ENCODE assay signal across 19 cellular contexts in genomic region chr3:46992231-46992630, GRCh38. TPM values are rescaled to one million over a fixed set of nuclear protein-coding genes. Genes with fewer than 3 reads are reported as not detected.
DNase-seq lines count a peak whose midpoint lies in the region; ATAC-seq lines count a peak whose summit lies in the region.
"Had no signal": no experiment of that assay in that cellular context is flagged by ENCODE, and none has a peak within 500 bp of the region (broad histone marks: within the 10 kb centered on the region; RNA-seq: fewer than 3 reads in every experiment).

No MANE protein-coding gene starts in this region.

- CTCF ChIA-PET in activated CD4-positive, alpha-beta T cell treated with anti-CD3 and anti-CD28 coated beads for 36 hours (lab: Charles Lee), result interaction anchor here (1.0 kb wide), 1 partner anchor 17 kb away, joined by 3 read pairs; no protein-coding TSS in a partner anchor
- CTCF ChIA-PET in CD8-positive, alpha-beta memory T cell (lab: Charles Lee), result no interaction called here

- no peaks in the 10 kb centered on the region for H3K9me3 Mint-ChIP-seq in activated CD4-positive, alpha-beta T cell treated with anti-CD3 and anti-CD28 coated beads, Interleukin-2, amount 10 ng/mL, durations not matched to agents 24 days and 14 days
- H3K9me3 Mint-ChIP-seq in activated CD4-positive, alpha-beta T cell treated with anti-CD3 and anti-CD28 coated beads for 36 hours (ENCODE audit: low read depth), result no peaks in the 10 kb centered on the region
- no peaks in the 10 kb centered on the region for H3K9me3 Mint-ChIP-seq in CD8-positive, alpha-beta memory T cell
- H3K9me3 Mint-ChIP-seq in stimulated activated effector memory CD8-positive, alpha-beta T cell treated with anti-CD3 and anti-CD28 coated beads, Interleukin-12 subunit alpha, Interleukin-12 subunit beta, amount 100 ng/mL, for 72 hours, result no peaks in the 10 kb centered on the region
- no peaks in the 10 kb centered on the region for H3K9me3 Mint-ChIP-seq in activated T-helper 1 cell treated with anti-CD3 and anti-CD28 coated beads, Interleukin-12 subunit alpha, Interleukin-12 subunit beta, Interleukin-2, Interleukin-4 antibody, amounts not matched to agents 30 ng/mL and 10 ng/mL and 1 ng/mL, durations not matched to agents 14 hours and 24 hours and 36 hours
- H3K9me3 Mint-ChIP-seq: CD4-positive, alpha-beta memory T cell had no signal

- peaks cover 32% of the 10 kb centered on the region for H3K4me1 Mint-ChIP-seq in activated CD4-positive, alpha-beta T cell treated with anti-CD3 and anti-CD28 coated beads, Interleukin-2, amount 10 ng/mL, durations not matched to agents 24 days and 14 days
- peaks cover 30% of the 10 kb centered on the region for H3K4me1 Mint-ChIP-seq in activated CD4-positive, alpha-beta T cell treated with anti-CD3 and anti-CD28 coated beads for 36 hours
- H3K4me1 Mint-ChIP-seq in CD8-positive, alpha-beta memory T cell, result peaks cover 40 to 63% (median 40%) of the 10 kb centered on the region in 3 donors
- H3K4me1 Mint-ChIP-seq in stimulated activated effector memory CD8-positive, alpha-beta T cell treated with anti-CD3 and anti-CD28 coated beads, Interleukin-12 subunit alpha, Interleukin-12 subunit beta, amount 100 ng/mL, for 72 hours, result peaks cover 71% of the 10 kb centered on the region
- peaks cover 41% of the 10 kb centered on the region for H3K4me1 Mint-ChIP-seq in activated T-helper 1 cell treated with anti-CD3 and anti-CD28 coated beads, Interleukin-12 subunit alpha, Interleukin-12 subunit beta, Interleukin-2, Interleukin-4 antibody, amounts not matched to agents 30 ng/mL and 10 ng/mL and 1 ng/mL, durations not matched to agents 14 hours and 24 hours and 36 hours (ENCODE audit: low read depth)

- intact Hi-C loops in activated CD4-positive, alpha-beta T cell treated with anti-CD3 and anti-CD28 coated beads, Interleukin-2, amount 10 ng/mL, durations not matched to agents 24 days and 14 days (cut with micrococcal nuclease), result no loop called here
- intact Hi-C loops in activated CD4-positive, alpha-beta T cell treated with anti-CD3 and anti-CD28 coated beads for 36 hours (cut with DNase I, micrococcal nuclease), result no loop called here
- intact Hi-C loops in activated T-helper 1 cell treated with anti-CD3 and anti-CD28 coated beads, Interleukin-12 subunit alpha, Interleukin-12 subunit beta, Interleukin-2, Interleukin-4 antibody, amounts not matched to agents 30 ng/mL and 10 ng/mL and 1 ng/mL, durations not matched to agents 14 hours and 24 hours and 36 hours (cut with micrococcal nuclease), result no loop called here

- no peak for DNase-seq in activated CD4-positive, alpha-beta T cell treated with anti-CD3 and anti-CD28 coated beads, Interleukin-2, amount 10 ng/mL, durations not matched to agents 24 days and 14 days
- no peak for DNase-seq in activated CD4-positive, alpha-beta T cell treated with anti-CD3 and anti-CD28 coated beads for 36 hours
- no peak for DNase-seq in CD8-positive, alpha-beta memory T cell
- no peak for DNase-seq in effector memory CD4-positive, alpha-beta T cell
- DNase-seq in stimulated activated effector memory CD8-positive, alpha-beta T cell treated with anti-CD3 and anti-CD28 coated beads, Interleukin-12 subunit alpha, Interleukin-12 subunit beta, amount 100 ng/mL, for 72 hours (ENCODE audit: low spot score in 2 of 2), result no peak
- DNase-seq in activated T-helper 1 cell treated with anti-CD3 and anti-CD28 coated beads, Interleukin-12 subunit alpha, Interleukin-12 subunit beta, Interleukin-2, Interleukin-4 antibody, amounts not matched to agents 30 ng/mL and 10 ng/mL and 1 ng/mL, durations not matched to agents 14 hours and 24 hours and 36 hours (ENCODE audit: low spot score), result no peak
- DNase-seq: 8988T; CD4-positive, alpha-beta memory T cell; DMS53; EL; GM23248; NCI-H1105; NCI-H2081 treated with DMSO at 0.1 percent for 48 hours; NK-92 treated with Interleukin-12 subunit alpha and Interleukin-12 subunit beta, amount 100 ng/mL, for 24 hours; Peyer's patch; SHP77 had no signal

- H3K27ac Mint-ChIP-seq in activated CD4-positive, alpha-beta T cell treated with anti-CD3 and anti-CD28 coated beads, Interleukin-2, amount 10 ng/mL, durations not matched to agents 24 days and 14 days, result peak overlapping the region; percentile 20
- no peak overlapping the region for H3K27ac Mint-ChIP-seq in activated CD4-positive, alpha-beta T cell treated with anti-CD3 and anti-CD28 coated beads for 36 hours
- peak overlapping the region in 5 of 8 donors; percentile 15 to 89 (median 30) for H3K27ac Mint-ChIP-seq in CD8-positive, alpha-beta memory T cell
- peak overlapping the region; percentile 74 for H3K27ac Mint-ChIP-seq in stimulated activated effector memory CD8-positive, alpha-beta T cell treated with anti-CD3 and anti-CD28 coated beads, Interleukin-12 subunit alpha, Interleukin-12 subunit beta, amount 100 ng/mL, for 72 hours
- H3K27ac Mint-ChIP-seq in activated T-helper 1 cell treated with anti-CD3 and anti-CD28 coated beads, Interleukin-12 subunit alpha, Interleukin-12 subunit beta, Interleukin-2, Interleukin-4 antibody, amounts not matched to agents 30 ng/mL and 10 ng/mL and 1 ng/mL, durations not matched to agents 14 hours and 24 hours and 36 hours, result no peak overlapping the region

- H3K36me3 Mint-ChIP-seq in activated CD4-positive, alpha-beta T cell treated with anti-CD3 and anti-CD28 coated beads, Interleukin-2, amount 10 ng/mL, durations not matched to agents 24 days and 14 days (ENCODE audit: low read depth), result peaks cover 41% of the 10 kb centered on the region
- peaks cover 14% of the 10 kb centered on the region for H3K36me3 Mint-ChIP-seq in activated CD4-positive, alpha-beta T cell treated with anti-CD3 and anti-CD28 coated beads for 36 hours (ENCODE audit: low read depth)
- H3K36me3 Mint-ChIP-seq in CD8-positive, alpha-beta memory T cell, result peaks cover 0 to 77% (median 8%) of the 10 kb centered on the region in 3 donors
- H3K36me3 Mint-ChIP-seq in stimulated activated effector memory CD8-positive, alpha-beta T cell treated with anti-CD3 and anti-CD28 coated beads, Interleukin-12 subunit alpha, Interleukin-12 subunit beta, amount 100 ng/mL, for 72 hours, result peaks cover 47% of the 10 kb centered on the region
- peaks cover 27% of the 10 kb centered on the region for H3K36me3 Mint-ChIP-seq in activated T-helper 1 cell treated with anti-CD3 and anti-CD28 coated beads, Interleukin-12 subunit alpha, Interleukin-12 subunit beta, Interleukin-2, Interleukin-4 antibody, amounts not matched to agents 30 ng/mL and 10 ng/mL and 1 ng/mL, durations not matched to agents 14 hours and 24 hours and 36 hours (ENCODE audit: low read depth)

- H3K27me3 ChIP-seq in CD8-positive, alpha-beta memory T cell (ENCODE audit: insufficient read depth, low read length, poor library complexity, severe bottlenecking), result no peaks in the 10 kb centered on the region
- H3K27me3 ChIP-seq in effector memory CD4-positive, alpha-beta T cell (replicated peaks; ENCODE audit: control insufficient read depth, insufficient read depth, low read length, poor library complexity, severe bottlenecking), result no peaks in the 10 kb centered on the region
- H3K27me3 ChIP-seq: Peyer's patch had no signal

- no peaks in the 10 kb centered on the region for H3K9me3 ChIP-seq in CD8-positive, alpha-beta memory T cell (ENCODE audit: low read length)
- H3K9me3 ChIP-seq in effector memory CD4-positive, alpha-beta T cell (ENCODE audit: control insufficient read depth, low read length), result no peaks in the 10 kb centered on the region
- H3K9me3 ChIP-seq: HAP-1, Peyer's patch had no signal

- H3K4me1 ChIP-seq in CD8-positive, alpha-beta memory T cell (ENCODE audit: insufficient read depth, low read length), result peaks cover 28% of the 10 kb centered on the region
- peaks cover 32% of the 10 kb centered on the region for H3K4me1 ChIP-seq in effector memory CD4-positive, alpha-beta T cell (ENCODE audit: control insufficient read depth, insufficient read depth, low read length, poor library complexity, severe bottlenecking)
- H3K4me1 ChIP-seq: HAP-1 had no signal

- no peaks in the 10 kb centered on the region for H3K27me3 Mint-ChIP-seq in activated CD4-positive, alpha-beta T cell treated with anti-CD3 and anti-CD28 coated beads, Interleukin-2, amount 10 ng/mL, durations not matched to agents 24 days and 14 days
- no peaks in the 10 kb centered on the region for H3K27me3 Mint-ChIP-seq in activated CD4-positive, alpha-beta T cell treated with anti-CD3 and anti-CD28 coated beads for 36 hours
- no peaks in the 10 kb centered on the region for H3K27me3 Mint-ChIP-seq in CD8-positive, alpha-beta memory T cell
- no peaks in the 10 kb centered on the region for H3K27me3 Mint-ChIP-seq in activated T-helper 1 cell treated with anti-CD3 and anti-CD28 coated beads, Interleukin-12 subunit alpha, Interleukin-12 subunit beta, Interleukin-2, Interleukin-4 antibody, amounts not matched to agents 30 ng/mL and 10 ng/mL and 1 ng/mL, durations not matched to agents 14 hours and 24 hours and 36 hours (ENCODE audit: insufficient read depth)
- H3K27me3 Mint-ChIP-seq: CD4-positive, alpha-beta memory T cell had no signal

- no peak for ATAC-seq in activated CD4-positive, alpha-beta T cell treated with anti-CD3 and anti-CD28 coated beads for 36 hours
- ATAC-seq in stimulated activated effector memory CD8-positive, alpha-beta T cell treated with anti-CD3 and anti-CD28 coated beads, Interleukin-12 subunit alpha, Interleukin-12 subunit beta, amount 100 ng/mL, for 72 hours, result no peak
- no peak for ATAC-seq in HG03457 (IDR thresholded peaks at IDR 0.05; ENCODE audit: unreplicated experiment)
- ATAC-seq in HG03378 (IDR thresholded peaks at IDR 0.05; ENCODE audit: unreplicated experiment), result no peak

- H3K4me3 ChIP-seq in CD8-positive, alpha-beta memory T cell (ENCODE audit: low read length), result no peak overlapping the region
- H3K4me3 ChIP-seq in effector memory CD4-positive, alpha-beta T cell (ENCODE audit: insufficient read depth, low read depth, low read length, poor library complexity, severe bottlenecking), result no peak overlapping the region
- H3K4me3 ChIP-seq: GM23248, HAP-1, Peyer's patch had no signal

- POLR2A ChIA-PET in activated CD4-positive, alpha-beta T cell treated with anti-CD3 and anti-CD28 coated beads for 36 hours (lab: Charles Lee), result interaction anchor here (1.4 kb wide), 1 partner anchor 10 kb away, joined by 5 read pairs; no protein-coding TSS in a partner anchor
- POLR2A ChIA-PET in CD8-positive, alpha-beta memory T cell (lab: Charles Lee), result no interaction called here

- H3K27ac ChIP-seq in CD8-positive, alpha-beta memory T cell (ENCODE audit: low read depth, low read length), result no peak overlapping the region
- peak overlapping the region; percentile 7 for H3K27ac ChIP-seq in effector memory CD4-positive, alpha-beta T cell (ENCODE audit: insufficient read depth, low read length, poor library complexity, severe bottlenecking)
- H3K27ac ChIP-seq: GM23248, Peyer's patch had no signal

- H3K4me3 Mint-ChIP-seq in activated CD4-positive, alpha-beta T cell treated with anti-CD3 and anti-CD28 coated beads, Interleukin-2, amount 10 ng/mL, durations not matched to agents 24 days and 14 days, result no peak overlapping the region
- H3K4me3 Mint-ChIP-seq in activated CD4-positive, alpha-beta T cell treated with anti-CD3 and anti-CD28 coated beads for 36 hours, result no peak overlapping the region
- peak overlapping the region in 1 of 7 donors; percentile 11 for H3K4me3 Mint-ChIP-seq in CD8-positive, alpha-beta memory T cell
- no peak overlapping the region for H3K4me3 Mint-ChIP-seq in stimulated activated effector memory CD8-positive, alpha-beta T cell treated with anti-CD3 and anti-CD28 coated beads, Interleukin-12 subunit alpha, Interleukin-12 subunit beta, amount 100 ng/mL, for 72 hours
- H3K4me3 Mint-ChIP-seq in activated T-helper 1 cell treated with anti-CD3 and anti-CD28 coated beads, Interleukin-12 subunit alpha, Interleukin-12 subunit beta, Interleukin-2, Interleukin-4 antibody, amounts not matched to agents 30 ng/mL and 10 ng/mL and 1 ng/mL, durations not matched to agents 14 hours and 24 hours and 36 hours, result no peak overlapping the region
- H3K4me3 Mint-ChIP-seq: CD4-positive, alpha-beta memory T cell had no signal

- H3K36me3 ChIP-seq in CD8-positive, alpha-beta memory T cell (ENCODE audit: insufficient read depth, low read length), result peaks cover 22% of the 10 kb centered on the region
- H3K36me3 ChIP-seq in effector memory CD4-positive, alpha-beta T cell (ENCODE audit: control insufficient read depth, insufficient read depth, low read length), result peaks cover 63% of the 10 kb centered on the region
- H3K36me3 ChIP-seq: HAP-1 had no signal

RNA-seq across cellular contexts. Expression of gene NBEAL2, which starts 12.8 kb away (rescaled TPM):
- total RNA-seq in activated CD4-positive, alpha-beta T cell treated with anti-CD3 and anti-CD28 coated beads, Interleukin-2, amount 10 ng/mL, durations not matched to agents 24 days and 14 days, result 115 and 119 TPM in 2 replicates
- total RNA-seq in activated CD4-positive, alpha-beta T cell treated with anti-CD3 and anti-CD28 coated beads for 36 hours, result 10 to 100 TPM; 83.4 to 84.9 TPM
- 10 to 100 TPM; 76.2 to 83.5 TPM for total RNA-seq in CD8-positive, alpha-beta memory T cell
- polyA plus RNA-seq in CD8-positive, alpha-beta memory T cell, result 12.8 TPM
- total RNA-seq in activated T-helper 1 cell treated with anti-CD3 and anti-CD28 coated beads, Interleukin-12 subunit alpha, Interleukin-12 subunit beta, Interleukin-2, Interleukin-4 antibody, amounts not matched to agents 30 ng/mL and 10 ng/mL and 1 ng/mL, durations not matched to agents 14 hours and 24 hours and 36 hours, result 118 and 119 TPM in 2 replicates

RNA-seq across cellular contexts. Expression of gene CCDC12, which starts 15.7 kb away (rescaled TPM):
- total RNA-seq in activated CD4-positive, alpha-beta T cell treated with anti-CD3 and anti-CD28 coated beads, Interleukin-2, amount 10 ng/mL, durations not matched to agents 24 days and 14 days, result 55.3 and 66.2 TPM in 2 replicates
- total RNA-seq in activated CD4-positive, alpha-beta T cell treated with anti-CD3 and anti-CD28 coated beads for 36 hours, result 10 to 100 TPM; 45.4 to 47.8 TPM
- 10 to 100 TPM; 56.4 to 59.8 TPM for total RNA-seq in CD8-positive, alpha-beta memory T cell
- 114 TPM for polyA plus RNA-seq in CD8-positive, alpha-beta memory T cell
- 68.7 and 69.1 TPM in 2 replicates for total RNA-seq in activated T-helper 1 cell treated with anti-CD3 and anti-CD28 coated beads, Interleukin-12 subunit alpha, Interleukin-12 subunit beta, Interleukin-2, Interleukin-4 antibody, amounts not matched to agents 30 ng/mL and 10 ng/mL and 1 ng/mL, durations not matched to agents 14 hours and 24 hours and 36 hours

Comparison
In these comparisons a context has a peak if more than half of its experiments do, and no peak if none do; other contexts are left out.
1. H3K27ac Mint-ChIP-seq: peak in activated CD4-positive, alpha-beta T cell treated with anti-CD3 and anti-CD28 coated beads, Interleukin-2, amount 10 ng/mL, durations not matched to agents 24 days and 14 days (single experiment), CD8-positive, alpha-beta memory T cell (5 of 8) and stimulated activated effector memory CD8-positive, alpha-beta T cell treated with anti-CD3 and anti-CD28 coated beads, Interleukin-12 subunit alpha, Interleukin-12 subunit beta, amount 100 ng/mL, for 72 hours (single experiment); none in activated CD4-positive, alpha-beta T cell treated with anti-CD3 and anti-CD28 coated beads for 36 hours (single experiment) and activated T-helper 1 cell treated with anti-CD3 and anti-CD28 coated beads, Interleukin-12 subunit alpha, Interleukin-12 subunit beta, Interleukin-2, Interleukin-4 antibody, amounts not matched to agents 30 ng/mL and 10 ng/mL and 1 ng/mL, durations not matched to agents 14 hours and 24 hours and 36 hours (single experiment).